ENCODE assay signal across 25 cellular contexts in genomic region chr1:228974296-228974695, GRCh38.
DNase-seq lines count a peak whose midpoint lies in the region; ATAC-seq and TF ChIP-seq lines count a peak whose summit lies in the region.
"Had no signal": no experiment of that assay in that cellular context is flagged by ENCODE, and none has a peak within 500 bp of the region (broad histone marks: within the 10 kb centered on the region; RNA-seq: fewer than 3 reads in every experiment).

No MANE protein-coding gene starts in this region.

- H3K9me3 ChIP-seq in right atrium auricular region, result no peaks in the 10 kb centered on the region

- H3K4me1 ChIP-seq in right atrium auricular region, result peaks cover 0 to 11% of the 10 kb centered on the region in 2 donors

- no peak overlapping the region for H3K4me3 ChIP-seq in right atrium auricular region
- H3K4me3 ChIP-seq: SK-N-MC had no signal

- no peak for TF ChIP-seq CTCF in right atrium auricular region (IDR thresholded peaks at IDR 0.05)

- no peaks in the 10 kb centered on the region for H3K27me3 ChIP-seq in right atrium auricular region

- ATAC-seq in left cardiac atrium (no peak), HG02938 (IDR thresholded peaks at IDR 0.05; ENCODE audit: unreplicated experiment) (no peak)
- ATAC-seq: CD8-positive, alpha-beta T cell; HCT116 had no signal

- intact Hi-C loops in left cardiac atrium (cut with DNase I), result no loop called here

- DNase-seq in NCI-H1417 (lab: John Stamatoyannopoulos, UW), result peak in 2 of 3 experiments; percentile 52 to 71
- no peak for DNase-seq in NCI-H1417 treated with DMSO at 0.1 percent for 48 hours (lab: John Stamatoyannopoulos, UW)
- peak; percentile 55 for DNase-seq in right atrium auricular region (ENCODE audit: low spot score)
- no peak for DNase-seq in left cardiac atrium
- peak; percentile 31 for DNase-seq in islet precursor cell
- peak; percentile 27 for DNase-seq in ureter (ENCODE audit: low spot score)
- DNase-seq in NCI-H2081 treated with DMSO at 0.1 percent for 48 hours (lab: John Stamatoyannopoulos, UW), result no peak
- DNase-seq: AML-193; C1 segment of cervical spinal cord; CD8-positive, alpha-beta T cell; DMS153; GOT3; Karpas-422; MV-4-11; NCI-H1694; NCI-H2081; NCI-H226; NCI-H526; NK-92 treated with Interleukin-12 subunit alpha and Interleukin-12 subunit beta, amount 100 ng/mL, for 24 hours; SHP77 treated with DMSO at 0.1 percent for 48 hours; SW 1271 had no signal

- H3K36me3 ChIP-seq in right atrium auricular region, result no peaks in the 10 kb centered on the region

- H3K27ac ChIP-seq in right atrium auricular region, result no peak overlapping the region
- H3K27ac ChIP-seq: RWPE1, SK-N-MC had no signal

Comparison
In these comparisons a context has a peak if more than half of its experiments do, and no peak if none do; other contexts are left out.
1. DNase-seq: peak in NCI-H1417 (2 of 3), right atrium auricular region (single experiment), islet precursor cell (single experiment) and ureter (single experiment); none in NCI-H1417 treated with DMSO at 0.1 percent for 48 hours (single experiment), left cardiac atrium (single experiment) and NCI-H2081 treated with DMSO at 0.1 percent for 48 hours (single experiment).